Comparison of ENCODE assay signal across 9 cellular contexts in genomic region chr22:36029406-36029755, GRCh38. TPM values are rescaled to one million over a fixed set of nuclear protein-coding genes. Genes with fewer than 3 reads are reported as not detected.
DNase-seq lines count a peak whose midpoint lies in the region; ATAC-seq and TF ChIP-seq lines count a peak whose summit lies in the region.
"Had no signal": no experiment of that assay in that cellular context is flagged by ENCODE, and none has a peak within 500 bp of the region (broad histone marks: within the 10 kb centered on the region; RNA-seq: fewer than 3 reads in every experiment).

No MANE protein-coding gene starts in this region.

- peak overlapping the region; percentile 89 for H3K4me3 Mint-ChIP-seq in activated CD4-positive, alpha-beta T cell treated with anti-CD3 and anti-CD28 coated beads, Interleukin-2, amount 10 ng/mL, durations not matched to agents 24 days and 14 days
- peak overlapping the region; percentile 83 for H3K4me3 Mint-ChIP-seq in activated naive CD8-positive, alpha-beta T cell treated with anti-CD3 and anti-CD28 coated beads, Interleukin-2, amount 50 U/mL, for 24 hours

- TF ChIP-seq CTCF in testis (IDR thresholded peaks at IDR 0.05): no peak

- peaks cover 14% of the 10 kb centered on the region for H3K4me1 Mint-ChIP-seq in activated CD4-positive, alpha-beta T cell treated with anti-CD3 and anti-CD28 coated beads, Interleukin-2, amount 10 ng/mL, durations not matched to agents 24 days and 14 days
- peaks cover 17% of the 10 kb centered on the region for H3K4me1 Mint-ChIP-seq in activated naive CD8-positive, alpha-beta T cell treated with anti-CD3 and anti-CD28 coated beads, Interleukin-2, amount 50 U/mL, for 24 hours

- no peak for TF ChIP-seq POLR2A in testis (IDR thresholded peaks at IDR 0.05)

- H3K4me1 ChIP-seq in testis: peaks cover 10% of the 10 kb centered on the region

- DNase-seq in activated CD4-positive, alpha-beta T cell treated with anti-CD3 and anti-CD28 coated beads, Interleukin-2, amount 10 ng/mL, durations not matched to agents 24 days and 14 days: no peak
- no peak for DNase-seq in activated CD4-positive, alpha-beta T cell treated with anti-CD3 and anti-CD28 coated beads, Interleukin-2, amount 50 U/mL, for 48 hours
- no peak for DNase-seq in activated naive CD8-positive, alpha-beta T cell treated with anti-CD3 and anti-CD28 coated beads, Interleukin-2, amount 50 U/mL, for 24 hours
- DNase-seq in testis (no peak), sciatic nerve (ENCODE audit: low spot score) (no peak), NCI-H345 treated with DMSO at 0.1 percent for 48 hours (lab: John Stamatoyannopoulos, UW; ENCODE audit: unreplicated experiment) (no peak)
- DNase-seq in activated CD8-positive, alpha-beta memory T cell treated with anti-CD3 and anti-CD28 coated beads for 24 hours: no peak

- no peaks in the 10 kb centered on the region for H3K9me3 ChIP-seq in testis

- no peaks in the 10 kb centered on the region for H3K36me3 Mint-ChIP-seq in activated CD4-positive, alpha-beta T cell treated with anti-CD3 and anti-CD28 coated beads, Interleukin-2, amount 10 ng/mL, durations not matched to agents 24 days and 14 days (ENCODE audit: low read depth)
- H3K36me3 Mint-ChIP-seq in activated naive CD8-positive, alpha-beta T cell treated with anti-CD3 and anti-CD28 coated beads, Interleukin-2, amount 50 U/mL, for 24 hours (ENCODE audit: low read depth): no peaks in the 10 kb centered on the region
- H3K36me3 Mint-ChIP-seq: activated naive CD4-positive, alpha-beta T cell treated with anti-CD3 and anti-CD28 coated beads, Interleukin-2, amount 50 U/mL, for 72 hours had no signal

- H3K4me3 ChIP-seq in testis: peak overlapping the region; percentile 89

- no peaks in the 10 kb centered on the region for H3K36me3 ChIP-seq in testis (ENCODE audit: low read depth, missing control alignments)

- H3K27me3 ChIP-seq in layer of hippocampus (ENCODE audit: control insufficient read depth, insufficient read depth, low read length): no peaks in the 10 kb centered on the region
- no peaks in the 10 kb centered on the region for H3K27me3 ChIP-seq in testis

- no peak for ATAC-seq in activated naive CD8-positive, alpha-beta T cell treated with anti-CD3 and anti-CD28 coated beads, Interleukin-2, amount 50 U/mL, for 24 hours
- ATAC-seq in sciatic nerve: no peak

- 20 to 39% methylated on average over 7 of the region's 7 CpGs for WGBS in testis, 2 donors

- peaks cover 44% of the 10 kb centered on the region for H3K27me3 Mint-ChIP-seq in activated CD4-positive, alpha-beta T cell treated with anti-CD3 and anti-CD28 coated beads, Interleukin-2, amount 10 ng/mL, durations not matched to agents 24 days and 14 days
- H3K27me3 Mint-ChIP-seq in activated naive CD8-positive, alpha-beta T cell treated with anti-CD3 and anti-CD28 coated beads, Interleukin-2, amount 50 U/mL, for 24 hours: peaks cover 25% of the 10 kb centered on the region

- intact Hi-C loops in activated CD4-positive, alpha-beta T cell treated with anti-CD3 and anti-CD28 coated beads, Interleukin-2, amount 10 ng/mL, durations not matched to agents 24 days and 14 days (cut with micrococcal nuclease): loop anchor here (5.0 to 10.0 kb wide), 2 partner anchors 45 to 93 kb away; no protein-coding TSS in a partner anchor
- intact Hi-C loops in testis (cut with DNase I; ENCODE audit: low total_unique reads) (no loop called here), sciatic nerve (cut with DNase I) (no loop called here)

- H3K27ac Mint-ChIP-seq in activated CD4-positive, alpha-beta T cell treated with anti-CD3 and anti-CD28 coated beads, Interleukin-2, amount 10 ng/mL, durations not matched to agents 24 days and 14 days: no peak overlapping the region
- peak overlapping the region; percentile 33 for H3K27ac Mint-ChIP-seq in activated naive CD8-positive, alpha-beta T cell treated with anti-CD3 and anti-CD28 coated beads, Interleukin-2, amount 50 U/mL, for 24 hours

- peak overlapping the region; percentile 74 for H3K27ac ChIP-seq in layer of hippocampus (ENCODE audit: low read depth, low read length)
- peak overlapping the region; percentile 84 to 96 for H3K27ac ChIP-seq in testis

- H3K9me3 Mint-ChIP-seq in activated CD4-positive, alpha-beta T cell treated with anti-CD3 and anti-CD28 coated beads, Interleukin-2, amount 10 ng/mL, durations not matched to agents 24 days and 14 days: no peaks in the 10 kb centered on the region
- H3K9me3 Mint-ChIP-seq in activated naive CD8-positive, alpha-beta T cell treated with anti-CD3 and anti-CD28 coated beads, Interleukin-2, amount 50 U/mL, for 24 hours: no peaks in the 10 kb centered on the region
- H3K9me3 Mint-ChIP-seq: activated naive CD4-positive, alpha-beta T cell treated with anti-CD3 and anti-CD28 coated beads, Interleukin-2, amount 50 U/mL, for 72 hours had no signal

RNA-seq across cellular contexts. Expression of gene RBFOX2, which starts 0.8 kb away (rescaled TPM):
- 3.6 and 3.9 TPM in 2 replicates for total RNA-seq in activated CD4-positive, alpha-beta T cell treated with anti-CD3 and anti-CD28 coated beads, Interleukin-2, amount 10 ng/mL, durations not matched to agents 24 days and 14 days
- total RNA-seq in testis (10 to 100 TPM; 63.9 to 85.2 TPM), sciatic nerve (77.7 TPM)
- 53.4 TPM for polyA plus RNA-seq in testis (ENCODE audit: insufficient read depth, low read depth, low replicate concordance)

Comparison
In these comparisons a context has a peak if more than half of its experiments do, and no peak if none do; other contexts are left out.
1. RNA of gene RBFOX2, which starts 0.8 kb away (total RNA-seq): 63.9 to 85.2 TPM in testis and 77.7 TPM in sciatic nerve (single experiment); 3.6 to 3.9 TPM in activated CD4-positive, alpha-beta T cell treated with anti-CD3 and anti-CD28 coated beads, Interleukin-2, amount 10 ng/mL, durations not matched to agents 24 days and 14 days; every median in the first group is over 10 times any median in the second.